Comparison of ENCODE assay signal across 7 cellular contexts in the genomic region with DNA sequence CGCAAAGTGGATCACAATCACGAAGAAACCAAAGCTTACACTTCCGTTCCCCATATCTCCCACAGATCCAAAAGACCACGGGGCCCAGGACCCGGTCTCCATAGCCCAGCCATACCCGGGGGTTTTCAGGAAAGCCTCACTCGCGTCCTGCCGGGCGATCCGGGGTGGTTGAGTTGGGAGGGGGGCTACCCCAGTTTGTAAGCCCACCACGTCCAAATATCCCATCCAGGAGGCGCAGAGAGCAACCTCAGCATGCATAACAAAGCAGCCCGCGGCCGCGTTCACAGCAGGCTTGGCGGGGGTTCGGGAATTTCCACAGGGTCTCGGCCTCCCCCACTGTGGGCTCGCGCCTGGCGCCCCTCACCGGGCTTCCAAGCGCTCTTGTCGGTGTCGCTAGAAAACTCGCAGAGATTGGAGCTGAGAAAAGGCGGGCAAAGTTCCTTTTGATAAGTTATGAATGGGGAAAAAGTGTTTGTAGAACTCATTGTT. TPM values are rescaled to one million over a fixed set of nuclear protein-coding genes. Genes with fewer than 3 reads are reported as not detected.
DNase-seq lines count a peak whose midpoint lies in the region; ATAC-seq and TF ChIP-seq lines count a peak whose summit lies in the region.

No MANE protein-coding gene starts in this region.

- H3K9me3 Mint-ChIP-seq in activated naive CD8-positive, alpha-beta T cell treated with anti-CD3 and anti-CD28 coated beads, Interleukin-2, amount 10 ng/mL, durations not matched to agents 7 days and 5 days = no peaks in the 10 kb centered on the region
- no peaks in the 10 kb centered on the region for H3K9me3 Mint-ChIP-seq in type B pancreatic cell

- H3K27ac Mint-ChIP-seq in activated naive CD8-positive, alpha-beta T cell treated with anti-CD3 and anti-CD28 coated beads, Interleukin-2, amount 10 ng/mL, durations not matched to agents 7 days and 5 days = peak overlapping the region; percentile 88
- H3K27ac Mint-ChIP-seq in type B pancreatic cell = peak overlapping the region; percentile 92

- peaks cover 0 to 7% of the 10 kb centered on the region in 2 donors for H3K27me3 ChIP-seq in left lung

- H3K4me3 ChIP-seq in left lung = peak overlapping the region; percentile 59 to 70

- peaks cover 9% of the 10 kb centered on the region for H3K36me3 Mint-ChIP-seq in activated naive CD8-positive, alpha-beta T cell treated with anti-CD3 and anti-CD28 coated beads, Interleukin-2, amount 10 ng/mL, durations not matched to agents 7 days and 5 days
- H3K36me3 Mint-ChIP-seq in type B pancreatic cell = peaks cover 4% of the 10 kb centered on the region

- H3K4me3 Mint-ChIP-seq in activated naive CD8-positive, alpha-beta T cell treated with anti-CD3 and anti-CD28 coated beads, Interleukin-2, amount 10 ng/mL, durations not matched to agents 7 days and 5 days = peak overlapping the region; percentile 83
- peak overlapping the region; percentile 94 for H3K4me3 Mint-ChIP-seq in type B pancreatic cell

- intact Hi-C loops in left lung (cut with DNase I) = no loop called here

- ATAC-seq in GM19025 (IDR thresholded peaks at IDR 0.05; ENCODE audit: low read depth, unreplicated experiment) (peak; percentile 6), HG03045 (IDR thresholded peaks at IDR 0.05; ENCODE audit: unreplicated experiment) (peak; percentile 13), left lung (peak; percentile 23)
- ATAC-seq in activated naive CD8-positive, alpha-beta T cell treated with anti-CD3 and anti-CD28 coated beads, Interleukin-2, amount 10 ng/mL, durations not matched to agents 7 days and 5 days (ENCODE audit: low read depth) = peak; percentile 16

- H3K36me3 ChIP-seq in left lung = peaks cover 0 to 28% of the 10 kb centered on the region in 2 donors

- POLR2A ChIA-PET in activated naive CD8-positive, alpha-beta T cell treated with anti-CD3 and anti-CD28 coated beads, Interleukin-2, amount 10 ng/mL, durations not matched to agents 7 days and 5 days (lab: Charles Lee) = interaction anchor here (0.6 to 4.5 kb wide), 5 partner anchors 9 to 81 kb away, joined by 3 to 41 read pairs (median 11); partner anchors contain the start of genes PPIL2, SDF2L1 and YDJC

- no peaks in the 10 kb centered on the region for H3K9me3 ChIP-seq in left lung

- no peaks in the 10 kb centered on the region for H3K27me3 Mint-ChIP-seq in activated naive CD8-positive, alpha-beta T cell treated with anti-CD3 and anti-CD28 coated beads, Interleukin-2, amount 10 ng/mL, durations not matched to agents 7 days and 5 days
- H3K27me3 Mint-ChIP-seq in type B pancreatic cell = no peaks in the 10 kb centered on the region

- H3K4me1 Mint-ChIP-seq in activated naive CD8-positive, alpha-beta T cell treated with anti-CD3 and anti-CD28 coated beads, Interleukin-2, amount 10 ng/mL, durations not matched to agents 7 days and 5 days = peaks cover 23% of the 10 kb centered on the region
- H3K4me1 Mint-ChIP-seq in type B pancreatic cell (ENCODE audit: unreplicated experiment) = peaks cover 29% of the 10 kb centered on the region

- no peak for DNase-seq in activated naive CD8-positive, alpha-beta T cell treated with anti-CD3 and anti-CD28 coated beads, Interleukin-2, amount 10 ng/mL, durations not matched to agents 7 days and 5 days
- no peak for DNase-seq in left lung
- no peak for DNase-seq in type B pancreatic cell (ENCODE audit: extremely low spot score, unreplicated experiment)
- DNase-seq in occipital lobe (lab: John Stamatoyannopoulos, UW) = no peak
- no peak for DNase-seq in NCI-H2196 treated with DMSO at 0.1 percent for 48 hours (lab: John Stamatoyannopoulos, UW; ENCODE audit: unreplicated experiment)

- peak overlapping the region in 1 of 2 donors; percentile 40 for H3K27ac ChIP-seq in left lung

- no peak for TF ChIP-seq CTCF in left lung (IDR thresholded peaks at IDR 0.05)
- no peak for TF ChIP-seq CTCF in type B pancreatic cell (conservative IDR thresholded peaks at IDR 0.05)

- peaks cover 7 to 30% of the 10 kb centered on the region in 2 donors for H3K4me1 ChIP-seq in left lung

RNA-seq across cellular contexts. Expression of gene SDF2L1, which starts 9.5 kb away (rescaled TPM):
- 10 to 100 TPM; 36.0 to 39.7 TPM for total RNA-seq in activated naive CD8-positive, alpha-beta T cell treated with anti-CD3 and anti-CD28 coated beads, Interleukin-2, amount 10 ng/mL, durations not matched to agents 7 days and 5 days
- 10 to 100 TPM; 47.2 to 82.1 TPM for total RNA-seq in left lung
- 56.3 and 56.5 TPM in 2 replicates for total RNA-seq in type B pancreatic cell (ENCODE audit: low replicate concordance)
- 4.7 TPM for total RNA-seq in occipital lobe

RNA-seq across cellular contexts. Expression of gene PPIL2, which starts 14.2 kb away (rescaled TPM):
- 10 to 100 TPM; 67.0 to 73.1 TPM for total RNA-seq in activated naive CD8-positive, alpha-beta T cell treated with anti-CD3 and anti-CD28 coated beads, Interleukin-2, amount 10 ng/mL, durations not matched to agents 7 days and 5 days
- total RNA-seq in left lung (10 to 100 TPM; 34.1 to 38.0 TPM), type B pancreatic cell (ENCODE audit: low replicate concordance) (41.1 and 49.2 TPM in 2 replicates), occipital lobe (24.3 TPM)

RNA-seq across cellular contexts. Expression of gene CCDC116, which starts 19.0 kb away (rescaled TPM):
- total RNA-seq in activated naive CD8-positive, alpha-beta T cell treated with anti-CD3 and anti-CD28 coated beads, Interleukin-2, amount 10 ng/mL, durations not matched to agents 7 days and 5 days = under 1 TPM; 0.50 to 0.79 TPM
- total RNA-seq in left lung (1 to 10 TPM in 1 of 2 donors, under 1 TPM in 1; 0.26 to 1.1 TPM), type B pancreatic cell (ENCODE audit: low replicate concordance) (0.21 and 0.87 TPM in 2 replicates), occipital lobe (0.16 TPM)

RNA-seq across cellular contexts. Expression of gene YDJC, which starts 21.7 kb away (rescaled TPM):
- 10 to 100 TPM; 45.3 to 46.7 TPM for total RNA-seq in activated naive CD8-positive, alpha-beta T cell treated with anti-CD3 and anti-CD28 coated beads, Interleukin-2, amount 10 ng/mL, durations not matched to agents 7 days and 5 days
- 10 to 100 TPM; 13.1 to 17.2 TPM for total RNA-seq in left lung
- 20.7 and 24.5 TPM in 2 replicates for total RNA-seq in type B pancreatic cell (ENCODE audit: low replicate concordance)
- total RNA-seq in occipital lobe = 7.0 TPM
